Comparison of ENCODE assay signal across 25 cellular contexts in the genomic region with DNA sequence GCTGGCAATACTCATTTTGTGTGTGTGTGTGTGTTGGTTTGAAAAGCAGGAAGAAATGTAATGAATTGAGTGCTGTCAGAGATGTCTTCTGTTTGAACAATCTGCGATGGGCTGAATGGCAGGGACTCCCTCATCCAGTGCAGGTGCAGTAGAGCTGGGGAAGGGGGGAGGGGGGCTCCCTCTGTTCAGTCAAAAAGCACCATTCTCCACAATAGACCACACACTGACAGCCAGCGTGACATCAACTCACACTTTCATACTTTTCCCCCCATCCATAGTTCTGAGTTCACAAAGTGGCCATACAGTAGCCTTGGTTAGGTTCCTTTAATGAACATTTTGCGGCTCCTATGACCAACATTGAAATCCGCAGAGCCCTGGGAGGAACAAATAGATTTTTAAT. TPM values are rescaled to one million over a fixed set of nuclear protein-coding genes. Genes with fewer than 3 reads are reported as not detected.
A peak's percentile ranks its signal among the peaks of the same experiment; 100 is the strongest.
DNase-seq lines count a peak whose midpoint lies in the region; ATAC-seq and TF ChIP-seq lines count a peak whose summit lies in the region.
"Had no signal": no experiment of that assay in that cellular context is flagged by ENCODE, and none has a peak within 500 bp of the region (broad histone marks: within the 10 kb centered on the region; RNA-seq: fewer than 3 reads in every experiment).

No MANE protein-coding gene starts in this region.

- peaks cover 9% of the 10 kb centered on the region; the same call in 1 of the 2 replicates for H3K79me2 ChIP-seq in H9 (ENCODE audit: insufficient read depth, low read length)

- no peak overlapping the region for H2BK15ac ChIP-seq in H9 (ENCODE audit: low read depth, low read length)

- peak overlapping the region; percentile 38 for H3K4me2 ChIP-seq in H9 (ENCODE audit: insufficient read depth, insufficient read length, low read length)
- H3K4me2 ChIP-seq: smooth muscle cell had no signal

- H3K9me3 ChIP-seq in H9 (ENCODE audit: control insufficient read depth, low read depth, low read length): no peaks in the 10 kb centered on the region
- H3K9me3 ChIP-seq in tibial artery: no peaks in the 10 kb centered on the region
- H3K9me3 ChIP-seq: ascending aorta, left ventricle myocardium inferior, transverse colon had no signal

- H3K4me1 ChIP-seq in H9 (ENCODE audit: insufficient read depth, low read length): peaks cover 20% of the 10 kb centered on the region
- H3K4me1 ChIP-seq in tibial artery: peaks cover 0 to 18% (median 9%) of the 10 kb centered on the region in 4 donors

- H3K14ac ChIP-seq in H9 (ENCODE audit: insufficient read depth, low read length): no peak overlapping the region

- no peak overlapping the region for H3T11ph ChIP-seq in H9 (ENCODE audit: low read length)

- no peak overlapping the region for H4K8ac ChIP-seq in H9 (replicated peaks; ENCODE audit: insufficient read length, low read depth, low read length)

- no peak for ATAC-seq in activated T-cell treated with anti-CD3 and anti-CD28 coated beads, Interleukin-2, amount 50 U/mL, for 72 hours (replicated peaks in 1 of 2)
- ATAC-seq: activated CD8-positive, alpha-beta T cell treated with anti-CD3 and anti-CD28 coated beads, Interleukin-2, amount 10 ng/mL, durations not matched to agents 7 days and 5 days; activated T-cell treated with anti-CD3 and anti-CD28 coated beads, Interleukin-2, amount 50 U/mL, for 4 hours had no signal

- no peak overlapping the region for H3K9ac ChIP-seq in H9 (ENCODE audit: extremely low read depth, insufficient read length, low read length)

- no peak overlapping the region for H2BK12ac ChIP-seq in H9 (ENCODE audit: insufficient read length, low read depth, low read length)

- no peak overlapping the region for H3K4ac ChIP-seq in H9 (ENCODE audit: low read depth, low read length)

- no CpG with 5 or more reads among the region's 4 CpGs for WGBS in H9 (ENCODE audit: extremely low coverage, insufficient read length, low lambda C conversion rate)

- H2AFZ ChIP-seq in H9 (ENCODE audit: low read length): no peak overlapping the region

- peak; percentile 82 for DNase-seq in COR-L47 (lab: John Stamatoyannopoulos, UW)
- DNase-seq in H9: no peak
- no peak for DNase-seq in effector CD8-positive, alpha-beta T cell (lab: John Stamatoyannopoulos, UW)
- no peak for DNase-seq in tibial artery
- no peak for DNase-seq in immature natural killer cell
- DNase-seq in activated T-cell treated with anti-CD3 and anti-CD28 coated beads, Interleukin-2, amount 50 U/mL, for 72 hours: no peak
- DNase-seq: activated CD8-positive, alpha-beta T cell treated with anti-CD3 and anti-CD28 coated beads, Interleukin-2, amount 10 ng/mL, durations not matched to agents 7 days and 5 days; activated T-cell treated with anti-CD3 and anti-CD28 coated beads, Interleukin-2, amount 50 U/mL, for 4 hours; CD4-positive, alpha-beta memory T cell; DMS79 treated with DMSO at 0.1 percent for 48 hours; glutamatergic neuron; left ventricle myocardium inferior; midbrain; MV-4-11; nephron progenitor cell; RPMI8226; stimulated activated CD4-positive, alpha-beta T cell treated with anti-CD3 and anti-CD28 coated beads, Interleukin-2, amount 100 ng/mL, for 48 hours; stimulated activated naive CD4-positive, alpha-beta T cell treated with Interleukin-2 at 50 U/mL for 16 hours; transverse colon had no signal

- intact Hi-C loops in tibial artery (cut with DNase I; ENCODE audit: low total_unique reads): no loop called here

- peaks cover 26% of the 10 kb centered on the region for H3K23me2 ChIP-seq in H9 (ENCODE audit: insufficient read length, low read depth, low read length, poor library complexity, severe bottlenecking)

- H3K27me3 Mint-ChIP-seq in H9 (ENCODE audit: low read depth): peaks cover 2% of the 10 kb centered on the region
- H3K27me3 Mint-ChIP-seq in immature natural killer cell (ENCODE audit: low read depth in 3 of 3): peaks cover 51 to 68% (median 65%) of the 10 kb centered on the region in 3 donors
- peaks cover 97% of the 10 kb centered on the region for H3K27me3 Mint-ChIP-seq in activated T-cell treated with anti-CD3 and anti-CD28 coated beads, Interleukin-2, amount 50 U/mL, for 72 hours (ENCODE audit: low read depth)

- H4K91ac ChIP-seq in H9 (ENCODE audit: insufficient read length, low read depth, low read length): no peak overlapping the region

- no peak overlapping the region for H3K4me3 ChIP-seq in tibial artery
- H3K4me3 ChIP-seq: ascending aorta, left ventricle myocardium inferior, smooth muscle cell, transverse colon had no signal

- no peaks in the 10 kb centered on the region for H4K20me1 ChIP-seq in H9 (ENCODE audit: control insufficient read depth, insufficient read depth, insufficient read length)

- no peak overlapping the region for H2BK5ac ChIP-seq in H9 (ENCODE audit: insufficient read length, low read length)

- peaks cover 4 to 49% (median 47%) of the 10 kb centered on the region in 3 experiments; a peak in 5 of 7 replicates for H3K36me3 Mint-ChIP-seq in H9 (ENCODE audit: insufficient read depth in 1 of 3, low read depth in 3 of 3)
- H3K36me3 Mint-ChIP-seq in immature natural killer cell: peaks cover 0 to 24% (median 18%) of the 10 kb centered on the region in 3 donors
- H3K36me3 Mint-ChIP-seq in activated T-cell treated with anti-CD3 and anti-CD28 coated beads, Interleukin-2, amount 50 U/mL, for 72 hours (ENCODE audit: insufficient read depth in 2 of 2): peaks cover 20 to 32% of the 10 kb centered on the region in 2 donors

- H3K56ac ChIP-seq in H9 (ENCODE audit: insufficient read length, low read depth, low read length): no peak overlapping the region

- peaks cover 81 to 92% of the 10 kb centered on the region in 2 experiments for H3K4me1 Mint-ChIP-seq in H9
- H3K4me1 Mint-ChIP-seq in immature natural killer cell: peaks cover 7 to 11% of the 10 kb centered on the region in 2 donors
- peaks cover 16% of the 10 kb centered on the region for H3K4me1 Mint-ChIP-seq in activated T-cell treated with anti-CD3 and anti-CD28 coated beads, Interleukin-2, amount 50 U/mL, for 72 hours (ENCODE audit: low read depth)

- no peak overlapping the region for H3K23ac ChIP-seq in H9 (ENCODE audit: insufficient read length, low read depth, low read length)

- H3K27me3 ChIP-seq in H9 (ENCODE audit: insufficient read depth, low read length): peaks cover 9% of the 10 kb centered on the region; the same call in 1 of the 2 replicates
- H3K27me3 ChIP-seq in layer of hippocampus (ENCODE audit: control insufficient read depth, insufficient read depth, low read length): peaks cover 6% of the 10 kb centered on the region
- peaks cover 0 to 99% of the 10 kb centered on the region in 2 donors for H3K27me3 ChIP-seq in tibial artery

- no peaks in the 10 kb centered on the region for H3K79me1 ChIP-seq in H9 (ENCODE audit: insufficient read depth, low read depth, low read length, poor library complexity, severe bottlenecking)

- H3K18ac ChIP-seq in H9 (ENCODE audit: insufficient read length, low read depth, low read length): no peak overlapping the region

- no peak overlapping the region for H2BK120ac ChIP-seq in H9 (ENCODE audit: low read depth, low read length, poor library complexity, severe bottlenecking)

- no peaks in the 10 kb centered on the region for H3K36me3 ChIP-seq in tibial artery
- H3K36me3 ChIP-seq: ascending aorta, left ventricle myocardium inferior, transverse colon had no signal

- H3K27ac Mint-ChIP-seq in H9 (peak overlapping the region in 2 of 3 experiments; percentile 87 to 89; a peak in 4 of 7 replicates), immature natural killer cell (no peak overlapping the region)
- no peak overlapping the region for H3K27ac Mint-ChIP-seq in activated T-cell treated with anti-CD3 and anti-CD28 coated beads, Interleukin-2, amount 50 U/mL, for 72 hours
- H3K27ac Mint-ChIP-seq: activated CD8-positive, alpha-beta T cell treated with anti-CD3 and anti-CD28 coated beads, Interleukin-2, amount 10 ng/mL, durations not matched to agents 7 days and 5 days; nephron progenitor cell had no signal

- no peak overlapping the region for H4K5ac ChIP-seq in H9 (ENCODE audit: insufficient read length, low read depth, low read length)

- no peak overlapping the region for H2AK5ac ChIP-seq in H9 (ENCODE audit: insufficient read length, low read length)

- H3K27ac ChIP-seq in H9 (ENCODE audit: insufficient read length, low read depth, low read length) (no peak overlapping the region), angular gyrus (ENCODE audit: low read depth, low read length) (peak overlapping the region; percentile 77), layer of hippocampus (ENCODE audit: low read depth, low read length) (peak overlapping the region; percentile 82), tibial artery (no peak overlapping the region)
- H3K27ac ChIP-seq: ascending aorta, left ventricle myocardium inferior, transverse colon had no signal

- H2BK20ac ChIP-seq in H9 (ENCODE audit: low read depth, low read length, poor library complexity, severe bottlenecking): no peak overlapping the region

- H3K4me3 Mint-ChIP-seq in H9: peak overlapping the region in 1 of 2 experiments; percentile 43; a peak in 2 of 5 replicates
- no peak overlapping the region for H3K4me3 Mint-ChIP-seq in immature natural killer cell
- H3K4me3 Mint-ChIP-seq in activated T-cell treated with anti-CD3 and anti-CD28 coated beads, Interleukin-2, amount 50 U/mL, for 72 hours: no peak overlapping the region
- H3K4me3 Mint-ChIP-seq: activated CD8-positive, alpha-beta T cell treated with anti-CD3 and anti-CD28 coated beads, Interleukin-2, amount 10 ng/mL, durations not matched to agents 7 days and 5 days; activated naive CD4-positive, alpha-beta T cell treated with anti-CD3 and anti-CD28 coated beads, Interleukin-2, amount 50 U/mL, for 24 hours; activated T-cell treated with anti-CD3 and anti-CD28 coated beads, Interleukin-2, amount 50 U/mL, for 4 hours; CD4-positive, alpha-beta memory T cell; nephron progenitor cell had no signal

- TF ChIP-seq CTCF in H9 (conservative IDR thresholded peaks at IDR 0.05) (no peak), tibial artery (IDR thresholded peaks at IDR 0.05) (no peak)

- no peaks in the 10 kb centered on the region for H3K9me3 Mint-ChIP-seq in H9
- peaks cover 18 to 91% (median 45%) of the 10 kb centered on the region in 6 donors for H3K9me3 Mint-ChIP-seq in immature natural killer cell
- peaks cover 4 to 12% of the 10 kb centered on the region in 2 donors for H3K9me3 Mint-ChIP-seq in activated T-cell treated with anti-CD3 and anti-CD28 coated beads, Interleukin-2, amount 50 U/mL, for 72 hours

RNA-seq across cellular contexts. Expression of a gene that starts 10.4 kb away (rescaled TPM):
- 307 and 316 TPM in 2 replicates for total RNA-seq in H9 (2021)
- polyA plus RNA-seq in immature natural killer cell: not detected
- total RNA-seq in activated T-cell treated with anti-CD3 and anti-CD28 coated beads, Interleukin-2, amount 50 U/mL, for 72 hours: under 1 TPM in 1 of 2 donors, not detected in 1; 0.16 TPM
- total RNA-seq: activated CD8-positive, alpha-beta T cell treated with anti-CD3 and anti-CD28 coated beads, Interleukin-2, amount 10 ng/mL, durations not matched to agents 7 days and 5 days; CD4-positive, alpha-beta memory T cell; pulmonary artery endothelial cell; smooth muscle cell had no signal
- polyA plus RNA-seq: CD4-positive, alpha-beta memory T cell; smooth muscle cell had no signal

Comparison
In these comparisons a context has a peak if more than half of its experiments do, and no peak if none do; other contexts are left out.
1. H3K27ac ChIP-seq: peak in angular gyrus (single experiment) and layer of hippocampus (single experiment); none in H9 (single experiment) and tibial artery (0 of 2).
2. H3K27ac Mint-ChIP-seq: peak in H9 (2 of 3); none in immature natural killer cell (0 of 6) and activated T-cell treated with anti-CD3 and anti-CD28 coated beads, Interleukin-2, amount 50 U/mL, for 72 hours (single experiment).
3. RNA of a gene that starts 10.4 kb away (total RNA-seq): 307 to 316 TPM in H9; 0.16 TPM in activated T-cell treated with anti-CD3 and anti-CD28 coated beads, Interleukin-2, amount 50 U/mL, for 72 hours; every median in the first group is over 100 times any median in the second.